ENCODE assay signal across 8 cellular contexts in genomic region chr19:13764101-13764807, GRCh38. TPM values are rescaled to one million over a fixed set of nuclear protein-coding genes. Genes with fewer than 3 reads are reported as not detected.
A peak's percentile ranks its signal among the peaks of the same experiment; 100 is the strongest.
DNase-seq lines count a peak whose midpoint lies in the region; ATAC-seq and TF ChIP-seq lines count a peak whose summit lies in the region.

TSS of gene MRI1 (plus strand) at chr19:13764522. CDS start at chr19:13764589, 67 bp downstream.

- H3K4me3 Mint-ChIP-seq in progenitor cell of endocrine pancreas (ENCODE audit: low read depth) = peak within 1 kb of the TSS; percentile 77

- H3K36me3 ChIP-seq in left ventricle myocardium inferior = peaks cover 55% of the 10 kb centered on the region
- peaks cover 0 to 49% of the 10 kb centered on the region in 2 donors for H3K36me3 ChIP-seq in vagina

- H3K27me3 ChIP-seq in left ventricle myocardium inferior (ENCODE audit: low read depth) = no peaks in the 10 kb centered on the region
- H3K27me3 ChIP-seq in vagina = no peaks in the 10 kb centered on the region

- H3K27me3 Mint-ChIP-seq in progenitor cell of endocrine pancreas = no peaks in the 10 kb centered on the region

- ATAC-seq in GM18867 (IDR thresholded peaks at IDR 0.05; ENCODE audit: unreplicated experiment) = peak; percentile 60

- no peaks in the 10 kb centered on the region for H3K9me3 Mint-ChIP-seq in progenitor cell of endocrine pancreas (ENCODE audit: low read depth)

- peak in 1 of 2 donors; percentile 41 for TF ChIP-seq POLR2A in vagina (IDR thresholded peaks at IDR 0.05)

- H3K27ac ChIP-seq in angular gyrus (ENCODE audit: low read depth, low read length) (peak within 1 kb of the TSS; percentile 79), left ventricle myocardium inferior (replicated peaks) (peak within 1 kb of the TSS; percentile 86), vagina (peak within 1 kb of the TSS; percentile 73)

- DNase-seq in A172 (ENCODE audit: low spot score) = no peak
- DNase-seq in MV-4-11 (lab: John Stamatoyannopoulos, UW) = peak; percentile 69
- peak; percentile 84 for DNase-seq in left ventricle myocardium inferior
- peak; percentile 39 for DNase-seq in progenitor cell of endocrine pancreas (ENCODE audit: low spot score, unreplicated experiment)
- no peak for DNase-seq in vagina (ENCODE audit: extremely low spot score in 2 of 2)

- intact Hi-C loops in T-helper 1 cell treated with Interleukin-12 subunit alpha and Interleukin-12 subunit beta and Interleukin-4 antibody, amounts not matched to agents 30 ng/mL and 1 ng/mL, for 36 hours (cut with micrococcal nuclease) = loop anchor here (1.0 kb wide), 3 partner anchors 10 to 33 kb away; partner anchors contain the start of gene C19orf53
- intact Hi-C loops in left ventricle myocardium inferior (cut with micrococcal nuclease) = no loop called here
- intact Hi-C loops in vagina (cut with DNase I) = no loop called here

- H3K4me1 ChIP-seq in left ventricle myocardium inferior = peaks cover 22% of the 10 kb centered on the region
- H3K4me1 ChIP-seq in vagina = peaks cover 30% of the 10 kb centered on the region

- H3K9me3 ChIP-seq in left ventricle myocardium inferior (replicated peaks) (no peaks in the 10 kb centered on the region), vagina (no peaks in the 10 kb centered on the region)

- peaks cover 6% of the 10 kb centered on the region for H3K4me1 Mint-ChIP-seq in progenitor cell of endocrine pancreas (ENCODE audit: low read depth)

- H3K36me3 Mint-ChIP-seq in progenitor cell of endocrine pancreas (ENCODE audit: insufficient read depth) = peaks cover 7% of the 10 kb centered on the region

- H3K4me3 ChIP-seq in left ventricle myocardium inferior (peak within 1 kb of the TSS; percentile 88), vagina (peak within 1 kb of the TSS; percentile 71 to 80)

- TF ChIP-seq CTCF in left ventricle myocardium inferior (IDR thresholded peaks at IDR 0.05; ENCODE audit: borderline replicate concordance) (no peak), progenitor cell of endocrine pancreas (IDR thresholded peaks at IDR 0.05; ENCODE audit: unreplicated experiment) (no peak), vagina (IDR thresholded peaks at IDR 0.05) (no peak)

- no peak within 1 kb of the TSS for H3K27ac Mint-ChIP-seq in progenitor cell of endocrine pancreas

RNA-seq across cellular contexts. Expression of gene MRI1, which starts in this region (rescaled TPM):
- 19.2 and 26.9 TPM in 2 replicates for total RNA-seq in A172 (2014; rRNA removed; shearing (Covaris generic))
- 43.4 and 43.6 TPM in 2 replicates for total RNA-seq in T-helper 1 cell treated with Interleukin-12 subunit alpha and Interleukin-12 subunit beta and Interleukin-4 antibody, amounts not matched to agents 30 ng/mL and 1 ng/mL, for 36 hours
- 13.7 TPM for total RNA-seq in left ventricle myocardium inferior
- total RNA-seq in progenitor cell of endocrine pancreas = 20.3 and 23.0 TPM in 2 replicates
- 69.0 TPM for total RNA-seq in vagina

Comparison
In these comparisons a context has a peak if more than half of its experiments do, and no peak if none do; other contexts are left out.
1. DNase-seq: peak in MV-4-11 (single experiment), left ventricle myocardium inferior (single experiment) and progenitor cell of endocrine pancreas (single experiment); none in A172 (single experiment) and vagina (0 of 2).
2. Peak in every context shown above with its lines, with median percentiles within 50 percentile points of each other: H3K27ac ChIP-seq.